ENCODE assay signal across 1 cellular context in the genomic region with DNA sequence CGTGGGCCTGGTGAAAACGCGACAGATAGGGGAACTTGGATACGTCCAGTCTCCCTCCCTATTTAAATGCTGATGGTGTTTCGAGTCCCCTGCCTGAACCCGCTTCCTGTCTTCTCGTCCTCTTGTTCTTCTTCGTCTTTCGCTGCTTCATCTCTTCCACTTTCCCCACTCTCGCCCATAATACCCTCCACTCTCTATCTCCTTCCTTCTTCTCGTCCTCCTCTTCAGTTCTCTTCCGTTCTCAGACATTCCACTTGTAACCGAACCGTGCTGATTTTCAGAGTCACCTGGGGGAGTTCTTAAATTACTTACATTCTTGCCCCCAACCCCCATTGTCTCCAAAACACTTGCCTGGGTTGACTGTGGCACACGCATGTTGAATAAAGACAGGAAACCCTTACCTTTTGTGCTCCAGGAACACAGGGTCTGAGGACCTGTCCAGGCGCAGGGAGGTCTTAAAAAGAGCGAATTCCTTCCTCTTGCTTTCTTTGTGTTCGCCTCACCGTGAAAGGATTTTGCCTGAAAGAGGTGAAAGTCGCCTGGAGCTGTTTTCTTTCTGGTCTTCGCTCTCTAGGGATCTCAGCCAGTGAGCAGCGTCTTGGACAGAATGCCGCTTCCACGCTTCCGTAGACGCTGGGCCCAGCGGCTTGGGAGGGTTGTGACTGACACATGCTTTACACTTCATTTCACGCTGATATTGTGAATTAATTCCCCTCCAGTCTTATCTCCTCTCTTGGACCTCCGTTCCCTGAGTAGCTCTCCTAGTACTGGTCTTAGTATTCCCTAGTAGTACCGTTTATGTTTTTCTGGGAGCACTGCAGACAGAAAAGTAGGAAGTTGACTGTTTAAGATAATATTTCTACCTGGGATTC.
TF ChIP-seq lines count a peak whose summit lies in the region.

No MANE protein-coding gene starts in this region.

TF ChIP-seq in K562, 482 proteins besides CTCF, POLR2A, EP300 and RAD21 (continued from another document and continues in another):
- TF ChIP-seq FOXA3 (CRISPR knock-in tag; conservative IDR thresholded peaks at IDR 0.05 in 1 of 2, IDR thresholded peaks at IDR 0.05 in 1 of 2) (peak in 1 of 2 experiments; percentile 74; a peak in 1 of 4 replicates), RBFOX2 (IDR thresholded peaks at IDR 0.05; ENCODE audit: low read depth, low read length) (peak; percentile 28; the same call in 1 of the 2 replicates), ZNF699 (CRISPR knock-in tag; IDR thresholded peaks at IDR 0.05; ENCODE audit: insufficient replicate concordance) (no peak), FOXJ2 (tag; IDR thresholded peaks at IDR 0.05) (no peak), NCOA2 (IDR thresholded peaks at IDR 0.05; ENCODE audit: partially characterized antibody in 2 of 2) (no peak), PHF20 (IDR thresholded peaks at IDR 0.05; ENCODE audit: partially characterized antibody) (no peak), CBX2 (IDR thresholded peaks at IDR 0.05; ENCODE audit: insufficient read depth, low read length, poor library complexity, severe bottlenecking) (no peak), MBD2 (IDR thresholded peaks at IDR 0.05; ENCODE audit: borderline replicate concordance, low read depth) (no peak), KAT8 (IDR thresholded peaks at IDR 0.05; ENCODE audit: low read depth) (no peak), ZNF644 (tag; IDR thresholded peaks at IDR 0.05; ENCODE audit: low read depth) (no peak), TCF7 (IDR thresholded peaks at IDR 0.05; ENCODE audit: borderline replicate concordance) (no peak), GTF2E2 (tag; IDR thresholded peaks at IDR 0.05) (0 out of 2 replicates have a peak, but pooled peaks have one; percentile 63), GABPA (tag; conservative IDR thresholded peaks at IDR 0.05; ENCODE audit: low read depth) (no peak; the same call in 1 of the 2 replicates), XRCC3 (IDR thresholded peaks at IDR 0.05) (no peak), ZBTB7A (IDR thresholded peaks at IDR 0.05; ENCODE audit: borderline replicate concordance, control insufficient read depth, low read depth, low read length) (no peak), NFYB (IDR thresholded peaks at IDR 0.05; ENCODE audit: extremely low read depth, insufficient read length) (no peak), ZNF431 (CRISPR knock-in tag; IDR thresholded peaks at IDR 0.05) (peak; percentile 85), GABPB1 (CRISPR knock-in tag; IDR thresholded peaks at IDR 0.05) (no peak), MTA3 (IDR thresholded peaks at IDR 0.05; ENCODE audit: borderline replicate concordance) (peak; percentile 18; the same call in 1 of the 2 replicates), MED1 (CRISPR knock-in tag; IDR thresholded peaks at IDR 0.05; ENCODE audit: borderline replicate concordance) (no peak), ZNF316 (IDR thresholded peaks at IDR 0.05) (peak; percentile 56), STAG1 (CRISPR knock-in tag; IDR thresholded peaks at IDR 0.05; ENCODE audit: borderline replicate concordance) (no peak), SRF (CRISPR knock-in tag; IDR thresholded peaks at IDR 0.05) (0 out of 4 replicates have a peak, but pooled peaks of 1 of the 2 experiments have one; percentile 55)
- TF ChIP-seq, protein P1, sequence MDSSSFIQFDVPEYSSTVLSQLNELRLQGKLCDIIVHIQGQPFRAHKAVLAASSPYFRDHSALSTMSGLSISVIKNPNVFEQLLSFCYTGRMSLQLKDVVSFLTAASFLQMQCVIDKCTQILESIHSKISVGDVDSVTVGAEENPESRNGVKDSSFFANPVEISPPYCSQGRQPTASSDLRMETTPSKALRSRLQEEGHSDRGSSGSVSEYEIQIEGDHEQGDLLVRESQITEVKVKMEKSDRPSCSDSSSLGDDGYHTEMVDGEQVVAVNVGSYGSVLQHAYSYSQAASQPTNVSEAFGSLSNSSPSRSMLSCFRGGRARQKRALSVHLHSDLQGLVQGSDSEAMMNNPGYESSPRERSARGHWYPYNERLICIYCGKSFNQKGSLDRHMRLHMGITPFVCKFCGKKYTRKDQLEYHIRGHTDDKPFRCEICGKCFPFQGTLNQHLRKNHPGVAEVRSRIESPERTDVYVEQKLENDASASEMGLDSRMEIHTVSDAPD (CRISPR knock-in tag; IDR thresholded peaks at IDR 0.05): no peak
- TF ChIP-seq, protein P2, sequence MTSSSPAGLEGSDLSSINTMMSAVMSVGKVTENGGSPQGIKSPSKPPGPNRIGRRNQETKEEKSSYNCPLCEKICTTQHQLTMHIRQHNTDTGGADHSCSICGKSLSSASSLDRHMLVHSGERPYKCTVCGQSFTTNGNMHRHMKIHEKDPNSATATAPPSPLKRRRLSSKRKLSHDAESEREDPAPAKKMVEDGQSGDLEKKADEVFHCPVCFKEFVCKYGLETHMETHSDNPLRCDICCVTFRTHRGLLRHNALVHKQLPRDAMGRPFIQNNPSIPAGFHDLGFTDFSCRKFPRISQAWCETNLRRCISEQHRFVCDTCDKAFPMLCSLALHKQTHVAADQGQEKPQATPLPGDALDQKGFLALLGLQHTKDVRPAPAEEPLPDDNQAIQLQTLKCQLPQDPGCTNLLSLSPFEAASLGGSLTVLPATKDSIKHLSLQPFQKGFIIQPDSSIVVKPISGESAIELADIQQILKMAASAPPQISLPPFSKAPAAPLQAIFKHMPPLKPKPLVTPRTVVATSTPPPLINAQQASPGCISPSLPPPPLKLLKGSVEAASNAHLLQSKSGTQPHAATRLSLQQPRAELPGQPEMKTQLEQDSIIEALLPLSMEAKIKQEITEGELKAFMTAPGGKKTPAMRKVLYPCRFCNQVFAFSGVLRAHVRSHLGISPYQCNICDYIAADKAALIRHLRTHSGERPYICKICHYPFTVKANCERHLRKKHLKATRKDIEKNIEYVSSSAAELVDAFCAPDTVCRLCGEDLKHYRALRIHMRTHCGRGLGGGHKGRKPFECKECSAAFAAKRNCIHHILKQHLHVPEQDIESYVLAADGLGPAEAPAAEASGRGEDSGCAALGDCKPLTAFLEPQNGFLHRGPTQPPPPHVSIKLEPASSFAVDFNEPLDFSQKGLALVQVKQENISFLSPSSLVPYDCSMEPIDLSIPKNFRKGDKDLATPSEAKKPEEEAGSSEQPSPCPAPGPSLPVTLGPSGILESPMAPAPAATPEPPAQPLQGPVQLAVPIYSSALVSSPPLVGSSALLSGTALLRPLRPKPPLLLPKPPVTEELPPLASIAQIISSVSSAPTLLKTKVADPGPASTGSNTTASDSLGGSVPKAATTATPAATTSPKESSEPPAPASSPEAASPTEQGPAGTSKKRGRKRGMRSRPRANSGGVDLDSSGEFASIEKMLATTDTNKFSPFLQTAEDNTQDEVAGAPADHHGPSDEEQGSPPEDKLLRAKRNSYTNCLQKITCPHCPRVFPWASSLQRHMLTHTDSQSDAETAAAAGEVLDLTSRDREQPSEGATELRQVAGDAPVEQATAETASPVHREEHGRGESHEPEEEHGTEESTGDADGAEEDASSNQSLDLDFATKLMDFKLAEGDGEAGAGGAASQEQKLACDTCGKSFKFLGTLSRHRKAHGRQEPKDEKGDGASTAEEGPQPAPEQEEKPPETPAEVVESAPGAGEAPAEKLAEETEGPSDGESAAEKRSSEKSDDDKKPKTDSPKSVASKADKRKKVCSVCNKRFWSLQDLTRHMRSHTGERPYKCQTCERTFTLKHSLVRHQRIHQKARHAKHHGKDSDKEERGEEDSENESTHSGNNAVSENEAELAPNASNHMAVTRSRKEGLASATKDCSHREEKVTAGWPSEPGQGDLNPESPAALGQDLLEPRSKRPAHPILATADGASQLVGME (CRISPR knock-in tag; IDR thresholded peaks at IDR 0.05): peak; percentile 41; the same call in 1 of the 2 replicates
- TF ChIP-seq, protein P3, sequence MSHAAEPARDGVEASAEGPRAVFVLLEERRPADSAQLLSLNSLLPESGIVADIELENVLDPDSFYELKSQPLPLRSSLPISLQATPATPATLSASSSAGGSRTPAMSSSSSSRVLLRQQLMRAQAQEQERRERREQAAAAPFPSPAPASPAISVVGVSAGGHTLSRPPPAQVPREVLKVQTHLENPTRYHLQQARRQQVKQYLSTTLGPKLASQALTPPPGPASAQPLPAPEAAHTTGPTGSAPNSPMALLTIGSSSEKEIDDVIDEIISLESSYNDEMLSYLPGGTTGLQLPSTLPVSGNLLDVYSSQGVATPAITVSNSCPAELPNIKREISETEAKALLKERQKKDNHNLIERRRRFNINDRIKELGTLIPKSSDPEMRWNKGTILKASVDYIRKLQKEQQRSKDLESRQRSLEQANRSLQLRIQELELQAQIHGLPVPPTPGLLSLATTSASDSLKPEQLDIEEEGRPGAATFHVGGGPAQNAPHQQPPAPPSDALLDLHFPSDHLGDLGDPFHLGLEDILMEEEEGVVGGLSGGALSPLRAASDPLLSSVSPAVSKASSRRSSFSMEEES (CRISPR knock-in tag; IDR thresholded peaks at IDR 0.05): no peak
- TF ChIP-seq, protein P4, sequence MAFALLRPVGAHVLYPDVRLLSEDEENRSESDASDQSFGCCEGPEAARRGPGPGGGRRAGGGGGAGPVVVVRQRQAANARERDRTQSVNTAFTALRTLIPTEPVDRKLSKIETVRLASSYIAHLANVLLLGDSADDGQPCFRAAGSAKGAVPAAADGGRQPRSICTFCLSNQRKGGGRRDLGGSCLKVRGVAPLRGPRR (CRISPR knock-in tag; IDR thresholded peaks at IDR 0.05): no peak
- TF ChIP-seq, protein P5, sequence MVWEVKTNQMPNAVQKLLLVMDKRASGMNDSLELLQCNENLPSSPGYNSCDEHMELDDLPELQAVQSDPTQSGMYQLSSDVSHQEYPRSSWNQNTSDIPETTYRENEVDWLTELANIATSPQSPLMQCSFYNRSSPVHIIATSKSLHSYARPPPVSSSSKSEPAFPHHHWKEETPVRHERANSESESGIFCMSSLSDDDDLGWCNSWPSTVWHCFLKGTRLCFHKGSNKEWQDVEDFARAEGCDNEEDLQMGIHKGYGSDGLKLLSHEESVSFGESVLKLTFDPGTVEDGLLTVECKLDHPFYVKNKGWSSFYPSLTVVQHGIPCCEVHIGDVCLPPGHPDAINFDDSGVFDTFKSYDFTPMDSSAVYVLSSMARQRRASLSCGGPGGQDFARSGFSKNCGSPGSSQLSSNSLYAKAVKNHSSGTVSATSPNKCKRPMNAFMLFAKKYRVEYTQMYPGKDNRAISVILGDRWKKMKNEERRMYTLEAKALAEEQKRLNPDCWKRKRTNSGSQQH (CRISPR knock-in tag; IDR thresholded peaks at IDR 0.05): no peak
- TF ChIP-seq, protein P6, sequence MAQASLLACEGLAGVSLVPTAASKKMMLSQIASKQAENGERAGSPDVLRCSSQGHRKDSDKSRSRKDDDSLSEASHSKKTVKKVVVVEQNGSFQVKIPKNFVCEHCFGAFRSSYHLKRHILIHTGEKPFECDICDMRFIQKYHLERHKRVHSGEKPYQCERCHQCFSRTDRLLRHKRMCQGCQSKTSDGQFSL (CRISPR knock-in tag; IDR thresholded peaks at IDR 0.05): peak; percentile 85
- TF ChIP-seq, protein P6 (tag; IDR thresholded peaks at IDR 0.05): peak in 1 of 2 experiments; percentile 14; a peak in 1 of 4 replicates
- TF ChIP-seq, protein P7, sequence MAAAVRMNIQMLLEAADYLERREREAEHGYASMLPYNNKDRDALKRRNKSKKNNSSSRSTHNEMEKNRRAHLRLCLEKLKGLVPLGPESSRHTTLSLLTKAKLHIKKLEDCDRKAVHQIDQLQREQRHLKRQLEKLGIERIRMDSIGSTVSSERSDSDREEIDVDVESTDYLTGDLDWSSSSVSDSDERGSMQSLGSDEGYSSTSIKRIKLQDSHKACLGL (CRISPR knock-in tag; IDR thresholded peaks at IDR 0.05; ENCODE audit: borderline replicate concordance, poor library complexity, severe bottlenecking): no peak
- TF ChIP-seq, protein P8, sequence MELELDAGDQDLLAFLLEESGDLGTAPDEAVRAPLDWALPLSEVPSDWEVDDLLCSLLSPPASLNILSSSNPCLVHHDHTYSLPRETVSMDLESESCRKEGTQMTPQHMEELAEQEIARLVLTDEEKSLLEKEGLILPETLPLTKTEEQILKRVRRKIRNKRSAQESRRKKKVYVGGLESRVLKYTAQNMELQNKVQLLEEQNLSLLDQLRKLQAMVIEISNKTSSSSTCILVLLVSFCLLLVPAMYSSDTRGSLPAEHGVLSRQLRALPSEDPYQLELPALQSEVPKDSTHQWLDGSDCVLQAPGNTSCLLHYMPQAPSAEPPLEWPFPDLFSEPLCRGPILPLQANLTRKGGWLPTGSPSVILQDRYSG (tag; conservative IDR thresholded peaks at IDR 0.05; ENCODE audit: low read depth): 0 out of 2 replicates have a peak, but pooled peaks have one; percentile 49
- TF ChIP-seq, protein P9, sequence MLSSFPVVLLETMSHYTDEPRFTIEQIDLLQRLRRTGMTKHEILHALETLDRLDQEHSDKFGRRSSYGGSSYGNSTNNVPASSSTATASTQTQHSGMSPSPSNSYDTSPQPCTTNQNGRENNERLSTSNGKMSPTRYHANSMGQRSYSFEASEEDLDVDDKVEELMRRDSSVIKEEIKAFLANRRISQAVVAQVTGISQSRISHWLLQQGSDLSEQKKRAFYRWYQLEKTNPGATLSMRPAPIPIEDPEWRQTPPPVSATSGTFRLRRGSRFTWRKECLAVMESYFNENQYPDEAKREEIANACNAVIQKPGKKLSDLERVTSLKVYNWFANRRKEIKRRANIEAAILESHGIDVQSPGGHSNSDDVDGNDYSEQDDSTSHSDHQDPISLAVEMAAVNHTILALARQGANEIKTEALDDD (IDR thresholded peaks at IDR 0.05): no peak
- TF ChIP-seq, protein P10, sequence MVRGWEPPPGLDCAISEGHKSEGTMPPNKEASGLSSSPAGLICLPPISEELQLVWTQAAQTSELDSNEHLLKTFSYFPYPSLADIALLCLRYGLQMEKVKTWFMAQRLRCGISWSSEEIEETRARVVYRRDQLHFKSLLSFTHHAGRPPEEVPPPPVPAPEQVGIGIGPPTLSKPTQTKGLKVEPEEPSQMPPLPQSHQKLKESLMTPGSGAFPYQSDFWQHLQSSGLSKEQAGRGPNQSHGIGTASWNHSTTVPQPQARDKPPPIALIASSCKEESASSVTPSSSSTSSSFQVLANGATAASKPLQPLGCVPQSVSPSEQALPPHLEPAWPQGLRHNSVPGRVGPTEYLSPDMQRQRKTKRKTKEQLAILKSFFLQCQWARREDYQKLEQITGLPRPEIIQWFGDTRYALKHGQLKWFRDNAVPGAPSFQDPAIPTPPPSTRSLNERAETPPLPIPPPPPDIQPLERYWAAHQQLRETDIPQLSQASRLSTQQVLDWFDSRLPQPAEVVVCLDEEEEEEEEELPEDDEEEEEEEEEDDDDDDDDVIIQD (CRISPR knock-in tag; IDR thresholded peaks at IDR 0.05): no peak
